Comparison of ENCODE assay signal across 21 cellular contexts in genomic region chr21:45362748-45363145, GRCh38. TPM values are rescaled to one million over a fixed set of nuclear protein-coding genes. Genes with fewer than 3 reads are reported as not detected.
A peak's percentile ranks its signal among the peaks of the same experiment; 100 is the strongest.
DNase-seq lines count a peak whose midpoint lies in the region; ATAC-seq and TF ChIP-seq lines count a peak whose summit lies in the region.
"Had no signal": no experiment of that assay in that cellular context is flagged by ENCODE, and none has a peak within 500 bp of the region (broad histone marks: within the 10 kb centered on the region; RNA-seq: fewer than 3 reads in every experiment).

No MANE protein-coding gene starts in this region.

- no peaks in the 10 kb centered on the region for H3K27me3 ChIP-seq in Caco-2 (replicated peaks; ENCODE audit: control insufficient read depth, insufficient read depth, low read length)
- H3K27me3 ChIP-seq in PC-9 (ENCODE audit: insufficient read depth, low read depth), result no peaks in the 10 kb centered on the region
- H3K27me3 ChIP-seq in esophagus muscularis mucosa, result no peaks in the 10 kb centered on the region
- no peaks in the 10 kb centered on the region for H3K27me3 ChIP-seq in trophoblast cell (ENCODE audit: insufficient read depth, low read length)

- no peak overlapping the region for H3K4me2 ChIP-seq in PC-9
- H3K4me2 ChIP-seq in trophoblast cell (ENCODE audit: low read length), result no peak overlapping the region
- H3K4me2 ChIP-seq: BLaER1 had no signal

- no peaks in the 10 kb centered on the region for H3K9me2 ChIP-seq in PC-9 (ENCODE audit: insufficient read depth)

- H3K27ac ChIP-seq in PC-9, result 0 out of 2 replicates have a peak overlapping the region, but pooled peaks have one; percentile 100
- H3K27ac ChIP-seq in esophagus muscularis mucosa (replicated peaks in 1 of 4), result peak overlapping the region; percentile 16 to 93 (median 56)
- H3K27ac ChIP-seq in trophoblast cell (ENCODE audit: low read depth, low read length), result no peak overlapping the region
- H3K27ac ChIP-seq: BLaER1, WERI-Rb-1 had no signal

- no peak for TF ChIP-seq POLR2A in esophagus muscularis mucosa (IDR thresholded peaks at IDR 0.05; ENCODE audit: low read depth)

- H2BK120ac ChIP-seq in trophoblast cell (ENCODE audit: insufficient read depth, low read length, poor library complexity), result peak overlapping the region; percentile 90

- no peak overlapping the region for H3K9ac ChIP-seq in trophoblast cell (ENCODE audit: low read length)
- H3K9ac ChIP-seq: BLaER1 had no signal

- peak overlapping the region; percentile 99 for H3K27ac Mint-ChIP-seq in Caco-2 (ENCODE audit: unreplicated experiment)
- H3K27ac Mint-ChIP-seq: activated CD4-positive, alpha-beta T cell treated with anti-CD3 and anti-CD28 coated beads, Interleukin-2, amount 10 ng/mL, durations not matched to agents 7 days and 5 days; activated T-cell treated with anti-CD3 and anti-CD28 coated beads, Interleukin-2, amount 50 U/mL, for 24 hours; stimulated activated naive B cell treated with anti-CD40 and anti-IgM and Interleukin-4, amounts not matched to agents 10 μg/mL and 1 μg/mL and 100 μg/mL, for 72 hours had no signal

- H3K4ac ChIP-seq in trophoblast cell (ENCODE audit: low read depth, low read length), result peak overlapping the region; percentile 8

- intact Hi-C loops in Caco-2 (cut with micrococcal nuclease; ENCODE audit: unreplicated experiment) (no loop called here), PC-9 (cut with micrococcal nuclease; ENCODE audit: unreplicated experiment) (no loop called here), esophagus muscularis mucosa (cut with DNase I) (no loop called here)

- CTCF ChIA-PET in Caco-2 (lab: Charles Lee) (no interaction called here), PC-9 (lab: Charles Lee) (no interaction called here)

- ATAC-seq in HG02870 (IDR thresholded peaks at IDR 0.05; ENCODE audit: unreplicated experiment), result no peak
- ATAC-seq: sciatic nerve; stimulated activated naive B cell treated with anti-CD40 and anti-IgM and Interleukin-4, amounts not matched to agents 10 μg/mL and 1 μg/mL and 100 μg/mL, for 72 hours had no signal

- H3K14ac ChIP-seq in trophoblast cell (ENCODE audit: low read length), result peak overlapping the region; percentile 70

- H3K79me2 ChIP-seq in PC-9 (ENCODE audit: low read depth) (no peaks in the 10 kb centered on the region), trophoblast cell (ENCODE audit: control insufficient read depth, insufficient read depth, low read length, poor library complexity) (peaks cover 6% of the 10 kb centered on the region)

- peak overlapping the region; percentile 77 for H2AK5ac ChIP-seq in trophoblast cell (ENCODE audit: low read length)

- peak overlapping the region; percentile 44 for H2BK5ac ChIP-seq in trophoblast cell (ENCODE audit: low read depth, low read length, poor library complexity)

- peak overlapping the region; percentile 40 for H3K18ac ChIP-seq in trophoblast cell (ENCODE audit: low read length)

- H3K4me1 Mint-ChIP-seq in Caco-2 (ENCODE audit: low read depth, unreplicated experiment), result peaks cover 65% of the 10 kb centered on the region

- H3K79me1 ChIP-seq in trophoblast cell (ENCODE audit: low read length), result peaks cover 80% of the 10 kb centered on the region

- no peak overlapping the region for H3K4me3 ChIP-seq in Caco-2 (ENCODE audit: low read depth, low read length)
- no peak overlapping the region for H3K4me3 ChIP-seq in PC-9
- H3K4me3 ChIP-seq in esophagus muscularis mucosa, result no peak overlapping the region
- H3K4me3 ChIP-seq in trophoblast cell (ENCODE audit: low read depth, low read length), result no peak overlapping the region
- H3K4me3 ChIP-seq: BLaER1 had no signal

- DNase-seq in Caco-2 (no peak), PC-9 (no peak), esophagus muscularis mucosa (ENCODE audit: extremely low spot score) (no peak), trophoblast cell (no peak), NCI-H82 (lab: John Stamatoyannopoulos, UW) (no peak)
- DNase-seq in stimulated activated naive CD4-positive, alpha-beta T cell (lab: John Stamatoyannopoulos, UW), result no peak
- DNase-seq: activated CD4-positive, alpha-beta T cell treated with anti-CD3 and anti-CD28 coated beads, Interleukin-2, amount 10 ng/mL, durations not matched to agents 7 days and 5 days; activated gamma-delta T cell; activated T-cell treated with anti-CD3 and anti-CD28 coated beads, Interleukin-2, amount 50 U/mL, for 24 hours; DMS53; H9; NCI-H1436; NCI-H345; NCI-H774; SHP77 treated with DMSO at 0.1 percent for 48 hours; stimulated activated naive B cell treated with anti-CD40 and anti-IgM and Interleukin-4, amounts not matched to agents 10 μg/mL and 1 μg/mL and 100 μg/mL, for 72 hours; T-helper 9 cell; WERI-Rb-1 had no signal

- no peaks in the 10 kb centered on the region for H3K9me3 Mint-ChIP-seq in Caco-2 (ENCODE audit: unreplicated experiment)
- H3K9me3 Mint-ChIP-seq: activated CD4-positive, alpha-beta T cell treated with anti-CD3 and anti-CD28 coated beads, Interleukin-2, amount 10 ng/mL, durations not matched to agents 7 days and 5 days; activated T-cell treated with anti-CD3 and anti-CD28 coated beads, Interleukin-2, amount 50 U/mL, for 24 hours; stimulated activated naive B cell treated with anti-CD40 and anti-IgM and Interleukin-4, amounts not matched to agents 10 μg/mL and 1 μg/mL and 100 μg/mL, for 72 hours had no signal

- WGBS in esophagus muscularis mucosa, result 92% methylated on average over 14 of the region's 14 CpGs
- WGBS in trophoblast cell (ENCODE audit: extremely low coverage, insufficient coverage, insufficient read length), result no CpG with 5 or more reads among the region's 14 CpGs

- no peaks in the 10 kb centered on the region for H3K9me3 ChIP-seq in Caco-2
- no peaks in the 10 kb centered on the region for H3K9me3 ChIP-seq in PC-9 (ENCODE audit: insufficient read depth, low read depth)
- no peaks in the 10 kb centered on the region for H3K9me3 ChIP-seq in esophagus muscularis mucosa
- H3K9me3 ChIP-seq in trophoblast cell (ENCODE audit: insufficient read depth, low read depth, low read length), result no peaks in the 10 kb centered on the region
- H3K9me3 ChIP-seq: BLaER1 had no signal

- H4K20me1 ChIP-seq in PC-9 (ENCODE audit: insufficient read depth), result no peaks in the 10 kb centered on the region
- H4K20me1 ChIP-seq: BLaER1 had no signal

- no peak overlapping the region for H4K12ac ChIP-seq in trophoblast cell (ENCODE audit: low read depth, low read length)

- H4K91ac ChIP-seq in trophoblast cell (ENCODE audit: low read depth, low read length), result peak overlapping the region; percentile 84

- peaks cover 18% of the 10 kb centered on the region for H3K36me3 Mint-ChIP-seq in Caco-2 (ENCODE audit: insufficient read depth, unreplicated experiment)
- H3K36me3 Mint-ChIP-seq: stimulated activated naive B cell treated with anti-CD40 and anti-IgM and Interleukin-4, amounts not matched to agents 10 μg/mL and 1 μg/mL and 100 μg/mL, for 72 hours had no signal

- H3K4me3 Mint-ChIP-seq in Caco-2 (ENCODE audit: unreplicated experiment), result no peak overlapping the region
- H3K4me3 Mint-ChIP-seq: activated CD4-positive, alpha-beta T cell treated with anti-CD3 and anti-CD28 coated beads, Interleukin-2, amount 10 ng/mL, durations not matched to agents 7 days and 5 days; activated T-cell treated with anti-CD3 and anti-CD28 coated beads, Interleukin-2, amount 50 U/mL, for 24 hours; H9; stimulated activated naive B cell treated with anti-CD40 and anti-IgM and Interleukin-4, amounts not matched to agents 10 μg/mL and 1 μg/mL and 100 μg/mL, for 72 hours had no signal

- no peak overlapping the region for H3K23ac ChIP-seq in trophoblast cell (ENCODE audit: low read length)

- H3K36me3 ChIP-seq in Caco-2 (ENCODE audit: control insufficient read depth, insufficient read depth, low read length), result no peaks in the 10 kb centered on the region
- no peaks in the 10 kb centered on the region for H3K36me3 ChIP-seq in PC-9 (ENCODE audit: low read depth)
- no peaks in the 10 kb centered on the region for H3K36me3 ChIP-seq in esophagus muscularis mucosa
- H3K36me3 ChIP-seq in trophoblast cell (ENCODE audit: control insufficient read depth in 1 of 2, insufficient read depth in 2 of 2, low read length in 2 of 2), result no peaks in the 10 kb centered on the region
- H3K36me3 ChIP-seq: BLaER1, WERI-Rb-1 had no signal

- peaks cover 16% of the 10 kb centered on the region for H3F3A ChIP-seq in PC-9 (ENCODE audit: insufficient read depth, low read depth)

- no peaks in the 10 kb centered on the region for H3K27me3 Mint-ChIP-seq in Caco-2 (ENCODE audit: insufficient read depth, unreplicated experiment)

- peaks cover 93% of the 10 kb centered on the region for H3K4me1 ChIP-seq in Caco-2
- H3K4me1 ChIP-seq in PC-9 (replicated peaks; ENCODE audit: insufficient read depth), result peaks cover 40% of the 10 kb centered on the region
- H3K4me1 ChIP-seq in esophagus muscularis mucosa, result peaks cover 44 to 70% (median 65%) of the 10 kb centered on the region in 4 donors
- H3K4me1 ChIP-seq in trophoblast cell (ENCODE audit: control insufficient read depth in 1 of 2, insufficient read depth in 2 of 2, low read length in 2 of 2), result peaks cover 66 to 76% of the 10 kb centered on the region in 2 experiments

- TF ChIP-seq EP300 in esophagus muscularis mucosa (IDR thresholded peaks at IDR 0.05), result no peak

- no peak overlapping the region for H4K8ac ChIP-seq in trophoblast cell (ENCODE audit: low read depth, low read length)

- H2AFZ ChIP-seq in PC-9, result no peak overlapping the region
- no peak overlapping the region for H2AFZ ChIP-seq in trophoblast cell (ENCODE audit: insufficient read depth, low read length, poor library complexity)

- BruUV-seq in Caco-2 (replicated peaks; lab: Mats Ljungman, UMichigan) (no TSS peak), PC-9 (replicated peaks; lab: Mats Ljungman, UMichigan) (no TSS peak)

- POLR2A ChIA-PET in Caco-2 (lab: Charles Lee), result no interaction called here
- POLR2A ChIA-PET in PC-9 (lab: Charles Lee; ENCODE audit: unreplicated experiment), result no interaction called here

- TF ChIP-seq CTCF in Caco-2 (IDR thresholded peaks at IDR 0.05; ENCODE audit: insufficient read depth in 1 of 2, low read depth in 1 of 2, low read length in 1 of 2, severe bottlenecking in 1 of 2, unreplicated experiment in 1 of 2) (no peak), PC-9 (conservative IDR thresholded peaks at IDR 0.05) (no peak), esophagus muscularis mucosa (IDR thresholded peaks at IDR 0.05) (no peak)

- H2BK12ac ChIP-seq in trophoblast cell (ENCODE audit: low read length), result peak overlapping the region; percentile 97

RNA-seq across cellular contexts. Expression of gene COL18A1, which starts 42.2 kb away (rescaled TPM):
- total RNA-seq in Caco-2 (2022) (160 and 170 TPM in 2 replicates), PC-9 (2021) (82.4 and 106 TPM in 2 replicates), esophagus muscularis mucosa (100 to 1,000 TPM in 3 of 4 donors, 10 to 100 TPM in 1; 97.7 to 173 (median 110) TPM)
- polyA plus RNA-seq in trophoblast cell (2013), result 174 and 188 TPM in 2 replicates
